ENCODE assay signal across 22 cellular contexts in the genomic region with DNA sequence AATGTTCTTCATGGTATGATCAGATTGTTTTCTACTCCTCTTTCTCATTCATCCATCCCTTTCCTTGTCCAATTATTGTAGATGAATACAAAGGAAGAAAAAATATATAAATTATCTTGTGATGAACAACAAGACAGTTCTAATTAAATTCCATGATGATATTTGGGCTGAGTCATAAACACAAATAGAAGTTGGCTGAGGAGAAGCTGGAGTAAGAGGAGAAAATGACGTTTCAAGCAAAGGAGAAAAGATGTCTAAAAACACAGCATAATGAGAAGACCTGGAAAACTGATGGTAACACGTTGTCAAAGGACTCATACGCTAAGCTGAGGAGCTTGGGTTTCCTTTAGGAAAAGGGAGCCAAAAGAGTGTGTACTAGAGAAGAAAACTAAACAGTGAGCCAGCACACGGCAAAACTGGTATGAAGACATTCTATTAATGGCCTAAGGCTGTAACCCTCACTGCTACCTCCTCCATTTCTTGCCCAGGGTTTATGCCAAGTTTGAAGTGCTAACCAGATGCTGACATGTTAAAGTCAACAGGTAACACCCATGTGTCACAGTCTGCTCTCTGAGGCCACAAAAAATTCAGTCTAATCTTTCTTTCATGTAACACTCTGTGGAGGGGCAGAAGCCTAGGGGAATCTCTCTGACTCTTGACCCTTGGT.
"Had no signal": no experiment of that assay in that cellular context is flagged by ENCODE, and none has a peak within 500 bp of the region (broad histone marks: within the 10 kb centered on the region; RNA-seq: fewer than 3 reads in every experiment).

No MANE protein-coding gene starts in this region.

- H3K4me3 ChIP-seq: cardiac muscle cell, lung, transverse colon had no signal

- H3K4me1 ChIP-seq: transverse colon had no signal

- FAIRE-seq: frontal cortex, urothelium cell line had no signal

- ATAC-seq: activated CD4-positive, CD25-positive, alpha-beta regulatory T cell treated with anti-CD3 and anti-CD28 coated beads, Interleukin-2, amount 50 U/mL, for 24 hours; activated CD8-positive, alpha-beta memory T cell treated with anti-CD3 and anti-CD28 coated beads, Interleukin-2, amount 10 ng/mL, durations not matched to agents 7 days and 5 days; activated CD8-positive, alpha-beta T cell treated with anti-CD3 and anti-CD28 coated beads for 36 hours; esophagus mucosa; naive thymus-derived CD8-positive, alpha-beta T cell; stimulated activated naive CD8-positive, alpha-beta T cell treated with anti-CD3 and anti-CD28 coated beads, Interleukin-15, amount 100 ng/mL, for 72 hours had no signal

- H3K27ac ChIP-seq: cardiac muscle cell, transverse colon, VCaP had no signal

- DNase-seq: activated CD4-positive, alpha-beta T cell treated with anti-CD3 and anti-CD28 coated beads, Interleukin-2, amount 10 ng/mL, durations not matched to agents 24 days and 14 days; activated CD8-positive, alpha-beta memory T cell treated with anti-CD3 and anti-CD28 coated beads, Interleukin-2, amount 10 ng/mL, durations not matched to agents 7 days and 5 days; activated CD8-positive, alpha-beta T cell treated with anti-CD3 and anti-CD28 coated beads for 36 hours; activated effector memory CD4-positive, alpha-beta T cell treated with anti-CD3 and anti-CD28 coated beads, Interleukin-2, amount 50 U/mL, for 16 hours; activated naive CD4-positive, alpha-beta T cell treated with anti-CD3 and anti-CD28 coated beads, Interleukin-2, amount 10 ng/mL, durations not matched to agents 7 days and 5 days; activated T-cell treated with anti-CD3 and anti-CD28 coated beads for 4 hours; amygdala; dermis blood vessel endothelial cell; effector CD8-positive, alpha-beta T cell; islet precursor cell; naive thymus-derived CD8-positive, alpha-beta T cell; stimulated activated CD4-positive, alpha-beta T cell treated with anti-CD3 and anti-CD28 coated beads, Interleukin-12 subunit alpha, Interleukin-12 subunit beta, amount 100 ng/mL, for 4 hours; stimulated activated CD4-positive, alpha-beta T cell treated with anti-CD3 and anti-CD28 coated beads, Interleukin-4, amount 100 ng/mL, for 4 hours; stimulated activated naive CD8-positive, alpha-beta T cell treated with anti-CD3 and anti-CD28 coated beads, Interleukin-15, amount 100 ng/mL, for 72 hours; transverse colon had no signal

- H3K9me3 ChIP-seq: transverse colon had no signal

- H3K27me3 ChIP-seq: cardiac muscle cell, transverse colon had no signal
